ENCODE assay signal across 10 cellular contexts in the genomic region with DNA sequence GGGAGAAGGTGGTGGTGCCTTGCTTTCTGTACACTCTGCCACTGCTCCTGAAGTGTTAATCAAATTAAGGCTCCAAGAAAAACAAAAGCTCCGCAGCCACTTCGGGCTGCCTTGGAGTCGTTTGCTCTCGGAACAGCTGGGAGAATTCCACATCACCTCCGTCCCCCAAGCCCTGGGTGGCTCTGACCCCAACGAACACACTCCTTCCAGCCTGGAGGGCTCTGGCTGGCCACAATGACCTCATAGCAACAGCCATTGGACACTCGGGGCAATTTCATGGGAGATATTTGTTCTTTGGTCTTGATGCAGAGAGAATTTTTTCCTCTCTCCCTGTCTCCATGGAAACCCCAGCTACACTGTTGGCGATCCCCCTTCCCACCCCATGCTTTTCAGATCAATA. TPM values are rescaled to one million over a fixed set of nuclear protein-coding genes. Genes with fewer than 3 reads are reported as not detected.
DNase-seq lines count a peak whose midpoint lies in the region; ATAC-seq and TF ChIP-seq lines count a peak whose summit lies in the region.
"Had no signal": no experiment of that assay in that cellular context is flagged by ENCODE, and none has a peak within 500 bp of the region (broad histone marks: within the 10 kb centered on the region; RNA-seq: fewer than 3 reads in every experiment).

No MANE protein-coding gene starts in this region.

- no peak for DNase-seq in Caco-2
- no peak for DNase-seq in epithelial cell of esophagus (ENCODE audit: low read depth)
- no peak for DNase-seq in neural crest cell (ENCODE audit: low read depth, low spot score)
- no peak for DNase-seq in activated CD4-positive, CD25-positive, alpha-beta regulatory T cell treated with anti-CD3 and anti-CD28 coated beads, Interleukin-2, amount 50 U/mL, for 72 hours
- no peak for DNase-seq in AG08395 (ENCODE audit: low spot score)
- DNase-seq: activated effector memory CD4-positive, alpha-beta T cell treated with Interleukin-2 at 50 U/mL for 16 hours; effector memory CD4-positive, alpha-beta T cell had no signal

- ATAC-seq in GM21381 (IDR thresholded peaks at IDR 0.05; ENCODE audit: unreplicated experiment) (no peak), HG02885 (IDR thresholded peaks at IDR 0.05; ENCODE audit: poor library complexity, unreplicated experiment) (no peak)

- H3K4me2 ChIP-seq in OCI-LY3 (ENCODE audit: low read length) = peak overlapping the region; percentile 84

- no peak overlapping the region for H3K27ac ChIP-seq in OCI-LY3 (ENCODE audit: low read length)

- H3K4me3 ChIP-seq in Caco-2 (ENCODE audit: low read depth, low read length) = no peak overlapping the region
- peak overlapping the region; percentile 96 for H3K4me3 ChIP-seq in OCI-LY3 (ENCODE audit: low read length)
- peak overlapping the region; percentile 54 for H3K4me3 ChIP-seq in epithelial cell of esophagus (ENCODE audit: low read length)

- H3K4me3 Mint-ChIP-seq in Caco-2 (ENCODE audit: unreplicated experiment) (peak overlapping the region; percentile 54), neural crest cell (peak overlapping the region; percentile 81)

- H3K9me3 ChIP-seq in Caco-2 (no peaks in the 10 kb centered on the region), OCI-LY3 (ENCODE audit: insufficient read depth, low read length) (no peaks in the 10 kb centered on the region)

- no peak overlapping the region for H2AFZ ChIP-seq in OCI-LY3 (ENCODE audit: low read depth, low read length)

- no peaks in the 10 kb centered on the region for H3K36me3 ChIP-seq in Caco-2 (ENCODE audit: control insufficient read depth, insufficient read depth, low read length)
- H3K36me3 ChIP-seq in OCI-LY3 (replicated peaks; ENCODE audit: low read depth, low read length) = peaks cover 55% of the 10 kb centered on the region

- no TSS peak for BruUV-seq in Caco-2 (replicated peaks; lab: Mats Ljungman, UMichigan)

- peaks cover 62% of the 10 kb centered on the region for H3K79me2 ChIP-seq in OCI-LY3 (ENCODE audit: low read length)

- peaks cover 47% of the 10 kb centered on the region for H4K20me1 ChIP-seq in OCI-LY3 (ENCODE audit: insufficient read depth, low read length)

- TF ChIP-seq CTCF in Caco-2 (IDR thresholded peaks at IDR 0.05; ENCODE audit: insufficient read depth in 1 of 2, low read depth in 1 of 2, low read length in 1 of 2, severe bottlenecking in 1 of 2, unreplicated experiment in 1 of 2) (no peak), OCI-LY3 (IDR thresholded peaks at IDR 0.05; ENCODE audit: low read depth, low read length) (no peak), epithelial cell of esophagus (IDR thresholded peaks at IDR 0.05; ENCODE audit: insufficient read depth, low read depth, low read length, missing control alignments) (no peak), neural crest cell (conservative IDR thresholded peaks at IDR 0.05) (no peak)

- CTCF ChIA-PET in Caco-2 (lab: Charles Lee) = interaction anchor here (1.1 kb wide), 1 partner anchor 134 kb away, joined by 4 read pairs; no protein-coding TSS in a partner anchor

- no peaks in the 10 kb centered on the region for H3K9me3 Mint-ChIP-seq in Caco-2 (ENCODE audit: unreplicated experiment)
- H3K9me3 Mint-ChIP-seq in neural crest cell = no peaks in the 10 kb centered on the region

- POLR2A ChIA-PET in Caco-2 (lab: Charles Lee) = no interaction called here

- intact Hi-C loops in Caco-2 (cut with micrococcal nuclease; ENCODE audit: unreplicated experiment) = no loop called here

- H3K9ac ChIP-seq in OCI-LY3 (ENCODE audit: low read length) = peak overlapping the region; percentile 93

- H3K4me1 Mint-ChIP-seq in Caco-2 (ENCODE audit: low read depth, unreplicated experiment) = peaks cover 8% of the 10 kb centered on the region
- peaks cover 7% of the 10 kb centered on the region for H3K4me1 Mint-ChIP-seq in neural crest cell

- H3K4me1 ChIP-seq in Caco-2 (peaks cover 6% of the 10 kb centered on the region), OCI-LY3 (ENCODE audit: low read length) (peaks cover 79% of the 10 kb centered on the region)

- H3K27me3 ChIP-seq in Caco-2 (replicated peaks; ENCODE audit: control insufficient read depth, insufficient read depth, low read length) (no peaks in the 10 kb centered on the region; the same call in none of the 2 replicates), OCI-LY3 (ENCODE audit: low read depth, low read length) (no peaks in the 10 kb centered on the region)

- H3K27me3 Mint-ChIP-seq in Caco-2 (ENCODE audit: insufficient read depth, unreplicated experiment) = no peaks in the 10 kb centered on the region
- H3K27me3 Mint-ChIP-seq in neural crest cell (ENCODE audit: low read depth) = peaks cover 78% of the 10 kb centered on the region

- H3K27ac Mint-ChIP-seq in Caco-2 (ENCODE audit: unreplicated experiment) (no peak overlapping the region), neural crest cell (ENCODE audit: unreplicated experiment) (no peak overlapping the region)

- H3K36me3 Mint-ChIP-seq in Caco-2 (ENCODE audit: insufficient read depth, unreplicated experiment) = no peaks in the 10 kb centered on the region
- H3K36me3 Mint-ChIP-seq in neural crest cell (ENCODE audit: low read depth) = no peaks in the 10 kb centered on the region

RNA-seq across cellular contexts. Expression of a gene that starts 1.4 kb away (rescaled TPM):
- 0.21 and 0.79 TPM in 2 replicates for total RNA-seq in Caco-2 (2022)
- total RNA-seq in neural crest cell = 0.16 and 0.23 TPM in 2 replicates
